In the genomic region with DNA sequence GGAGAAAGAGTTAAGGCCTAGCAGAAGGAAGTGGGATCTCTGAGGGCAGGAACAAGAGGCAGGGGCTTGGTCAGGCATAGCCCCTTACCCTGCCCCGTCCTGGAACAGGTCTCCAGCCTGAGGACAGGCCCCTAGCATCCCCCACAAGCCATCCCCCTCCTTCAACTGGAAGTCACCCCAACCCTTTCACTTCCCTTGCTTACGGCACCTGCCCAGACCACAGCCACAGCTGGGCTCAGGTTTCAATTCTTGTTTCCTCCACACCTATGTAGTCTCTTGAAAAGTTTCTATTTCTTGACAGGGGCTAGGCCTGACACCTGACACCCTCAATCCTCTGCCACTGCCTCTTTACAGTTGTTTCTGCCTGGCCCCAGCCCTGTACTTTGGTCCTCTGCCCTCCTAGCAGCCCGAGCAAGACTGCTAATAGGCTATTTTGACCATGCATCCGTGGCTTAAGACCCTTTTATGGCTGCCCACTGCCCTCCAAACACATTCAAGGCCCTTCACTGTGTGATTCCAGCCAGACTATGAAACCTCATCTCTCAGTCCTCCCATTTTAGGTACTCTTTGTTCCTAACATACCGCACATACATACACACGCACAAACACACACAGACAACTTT, we compare ENCODE assay signal across 8 cellular contexts. TPM values are rescaled to one million over a fixed set of nuclear protein-coding genes. Genes with fewer than 3 reads are reported as not detected.
DNase-seq lines count a peak whose midpoint lies in the region; ATAC-seq and TF ChIP-seq lines count a peak whose summit lies in the region.

No MANE protein-coding gene starts in this region.

- DNase-seq in activated T-cell treated with anti-CD3 and anti-CD28 coated beads for 1 hour (ENCODE audit: low read depth): peak; percentile 20
- no peak for DNase-seq in activated T-cell treated with anti-CD3 and anti-CD28 coated beads for 4 hours
- DNase-seq in left ventricle myocardium inferior: no peak
- DNase-seq in midbrain (lab: John Stamatoyannopoulos, UW): no peak
- DNase-seq in mesendoderm: no peak
- DNase-seq in SK-N-DZ (ENCODE audit: low spot score): no peak

- no CpG with 5 or more reads among the region's 6 CpGs for WGBS in mesendoderm (ENCODE audit: extremely low coverage, insufficient coverage, low lambda C conversion rate)

- peak overlapping the region; percentile 75 for H3K4me2 ChIP-seq in SU-DHL-6 (ENCODE audit: low read depth, low read length, poor library complexity, severe bottlenecking)
- H3K4me2 ChIP-seq in mesendoderm (ENCODE audit: low read length): no peak overlapping the region

- H3K36me3 ChIP-seq in SU-DHL-6 (ENCODE audit: low read length) (no peaks in the 10 kb centered on the region), left ventricle myocardium inferior (no peaks in the 10 kb centered on the region), mesendoderm (ENCODE audit: control insufficient read depth, insufficient read depth, low read length) (no peaks in the 10 kb centered on the region)

- H3K9ac ChIP-seq in SU-DHL-6 (ENCODE audit: low read length) (peak overlapping the region; percentile 70), mesendoderm (ENCODE audit: low read length) (no peak overlapping the region)

- H2AFZ ChIP-seq in SU-DHL-6 (ENCODE audit: low read depth, low read length, severe bottlenecking): no peak overlapping the region

- H3K23ac ChIP-seq in mesendoderm (ENCODE audit: low read length): no peak overlapping the region

- intact Hi-C loops in left ventricle myocardium inferior (cut with micrococcal nuclease): no loop called here

- H4K8ac ChIP-seq in mesendoderm (ENCODE audit: low read depth, low read length): no peak overlapping the region

- peaks cover 66% of the 10 kb centered on the region for H3F3A ChIP-seq in SU-DHL-6 (ENCODE audit: insufficient read depth)

- no peaks in the 10 kb centered on the region for H3K9me2 ChIP-seq in SU-DHL-6 (replicated peaks; ENCODE audit: insufficient read depth, low read length)

- no peaks in the 10 kb centered on the region for H3K27me3 ChIP-seq in SU-DHL-6 (ENCODE audit: low read length)
- no peaks in the 10 kb centered on the region for H3K27me3 ChIP-seq in left ventricle myocardium inferior (ENCODE audit: low read depth)
- no peaks in the 10 kb centered on the region for H3K27me3 ChIP-seq in mesendoderm (ENCODE audit: insufficient read depth, low read length, poor library complexity)

- H3K4me3 ChIP-seq in SU-DHL-6 (ENCODE audit: insufficient read depth, low read length, poor library complexity, severe bottlenecking): peak overlapping the region; percentile 14
- no peak overlapping the region for H3K4me3 ChIP-seq in left ventricle myocardium inferior
- H3K4me3 ChIP-seq in mesendoderm (ENCODE audit: low read length): no peak overlapping the region

- peak overlapping the region; percentile 99 for H3K27ac ChIP-seq in SU-DHL-6 (ENCODE audit: low read depth, low read length)
- H3K27ac ChIP-seq in left ventricle myocardium inferior (replicated peaks): peak overlapping the region; percentile 76
- H3K27ac ChIP-seq in mesendoderm (ENCODE audit: low read depth, low read length): no peak overlapping the region

- H3K4me1 ChIP-seq in left ventricle myocardium inferior: peaks cover 88% of the 10 kb centered on the region
- H3K4me1 ChIP-seq in mesendoderm (ENCODE audit: control insufficient read depth, low read depth, low read length): no peaks in the 10 kb centered on the region

- H4K5ac ChIP-seq in mesendoderm (ENCODE audit: low read length): no peak overlapping the region

- no peak overlapping the region for H2BK120ac ChIP-seq in mesendoderm (ENCODE audit: low read depth, low read length)

- no peak overlapping the region for H2AK5ac ChIP-seq in mesendoderm (ENCODE audit: low read length)

- H2BK5ac ChIP-seq in mesendoderm (ENCODE audit: low read length): no peak overlapping the region

- ATAC-seq in HG03064 (IDR thresholded peaks at IDR 0.05; ENCODE audit: low read depth, unreplicated experiment): peak; percentile 50

- no peaks in the 10 kb centered on the region for H4K20me1 ChIP-seq in SU-DHL-6 (ENCODE audit: low read depth, low read length)

- no peak overlapping the region for H3K4ac ChIP-seq in mesendoderm (ENCODE audit: low read depth, low read length)

- H3K56ac ChIP-seq in mesendoderm (ENCODE audit: low read length): no peak overlapping the region

- H3K79me1 ChIP-seq in mesendoderm (ENCODE audit: low read length): no peaks in the 10 kb centered on the region

- no peaks in the 10 kb centered on the region for H3K9me3 ChIP-seq in SU-DHL-6 (ENCODE audit: insufficient read depth, low read length)
- H3K9me3 ChIP-seq in left ventricle myocardium inferior (replicated peaks): no peaks in the 10 kb centered on the region

- H2BK15ac ChIP-seq in mesendoderm (replicated peaks; ENCODE audit: low read depth): no peak overlapping the region

- TF ChIP-seq CTCF in SU-DHL-6 (IDR thresholded peaks at IDR 0.05; ENCODE audit: insufficient read depth, low read length, poor library complexity, severe bottlenecking) (no peak), left ventricle myocardium inferior (IDR thresholded peaks at IDR 0.05; ENCODE audit: borderline replicate concordance) (no peak)

- H3K79me2 ChIP-seq in SU-DHL-6 (ENCODE audit: insufficient read depth, low read length) (no peaks in the 10 kb centered on the region), mesendoderm (ENCODE audit: control insufficient read depth, insufficient read depth, low read length) (no peaks in the 10 kb centered on the region)

- H3K18ac ChIP-seq in mesendoderm (ENCODE audit: low read length): no peak overlapping the region

RNA-seq across cellular contexts. Expression of a gene that starts 10.9 kb away (rescaled TPM):
- 43.4 TPM for total RNA-seq in left ventricle myocardium inferior
- 4.9 TPM for polyA plus RNA-seq in mesendoderm (2013, experiment 1 of 2)
- 5.1 TPM for polyA plus RNA-seq in mesendoderm (2013, experiment 2 of 2)
- polyA plus RNA-seq in SK-N-DZ (2014; cell fraction: cytosol; rRNA removed): 13.4 and 15.5 TPM in 2 replicates
- 13.3 and 25.8 TPM in 2 replicates for polyA plus RNA-seq in SK-N-DZ (2014; cell fraction: nucleus; rRNA removed)
